Comparison of ENCODE assay signal across 34 cellular contexts in genomic region chr12:100940503-100940902, GRCh38.
"Had no signal": no experiment of that assay in that cellular context is flagged by ENCODE, and none has a peak within 500 bp of the region (broad histone marks: within the 10 kb centered on the region; RNA-seq: fewer than 3 reads in every experiment).

No MANE protein-coding gene starts in this region.

- H3K9me3 ChIP-seq: MG63 had no signal

- DNase-seq: Kasumi-1, MG63, MM.1S, MV-4-11, NCI-H1048, NCI-H1092, NCI-H1092 treated with DMSO at 0.1 percent for 48 hours, NCI-H1105, NCI-H1105 treated with DMSO at 0.1 percent for 48 hours, NCI-H1417, NCI-H1417 treated with DMSO at 0.1 percent for 48 hours, NCI-H1436, NCI-H1436 treated with DMSO at 0.1 percent for 48 hours, NCI-H146, NCI-H1694, NCI-H1694 treated with DMSO at 0.1 percent for 48 hours, NCI-H187, NCI-H187 treated with DMSO at 0.1 percent for 48 hours, NCI-H1930, NCI-H2029, NCI-H2029 treated with DMSO at 0.1 percent for 48 hours, NCI-H2081, NCI-H2081 treated with DMSO at 0.1 percent for 48 hours, NCI-H2107, NCI-H2171, NCI-H2171 treated with DMSO at 0.1 percent for 48 hours, NCI-H2227 treated with DMSO at 0.1 percent for 48 hours, NCI-H226, NCI-H345, NCI-H446, NCI-H510A, NCI-H510A treated with DMSO at 0.1 percent for 48 hours, NCI-H524, NCI-H524 treated with DMSO at 0.1 percent for 48 hours had no signal

- H3K27me3 ChIP-seq: MG63 had no signal

- H3K4me3 ChIP-seq: MG63 had no signal

- H3K36me3 ChIP-seq: MG63 had no signal
